Comparison of ENCODE assay signal across 2 cellular contexts in genomic region chr11:131687291-131688055, GRCh38.
TF ChIP-seq lines count a peak whose summit lies in the region.

No MANE protein-coding gene starts in this region.

TF ChIP-seq in IMR-90, 13 proteins besides CTCF, POLR2A, EP300 and RAD21:
- TF ChIP-seq MXI1 (IDR thresholded peaks at IDR 0.05; ENCODE audit: borderline replicate concordance, low read depth, low read length), result no peak
- TF ChIP-seq ELK1 (IDR thresholded peaks at IDR 0.05; ENCODE audit: borderline replicate concordance, low read depth, low read length), result no peak
- TF ChIP-seq USF2 (IDR thresholded peaks at IDR 0.05; ENCODE audit: low read depth, low read length), result no peak
- TF ChIP-seq SMC3 (IDR thresholded peaks at IDR 0.05; ENCODE audit: low read depth, low read length), result no peak
- no peak for TF ChIP-seq NFE2L2 (IDR thresholded peaks at IDR 0.05; ENCODE audit: low read depth, low read length)
- no peak for TF ChIP-seq RCOR1 (IDR thresholded peaks at IDR 0.05; ENCODE audit: insufficient replicate concordance, low read length)
- TF ChIP-seq BHLHE40 (IDR thresholded peaks at IDR 0.05; ENCODE audit: low read depth, low read length), result no peak
- no peak for TF ChIP-seq CEBPB (IDR thresholded peaks at IDR 0.05; ENCODE audit: low read depth, low read length)
- no peak for TF ChIP-seq FOS (IDR thresholded peaks at IDR 0.05; ENCODE audit: low read depth, low read length)
- TF ChIP-seq RFX5 (IDR thresholded peaks at IDR 0.05; ENCODE audit: low read depth, low read length), result no peak
- TF ChIP-seq MAFK (IDR thresholded peaks at IDR 0.05; ENCODE audit: low read depth, low read length), result no peak

TF ChIP-seq in endothelial cell of umbilical vein, 7 proteins besides CTCF, POLR2A, EP300 and RAD21:
- TF ChIP-seq GATA2 (IDR thresholded peaks at IDR 0.05; ENCODE audit: insufficient read depth, insufficient read length, low read depth, low read length) (no peak), JUN (IDR thresholded peaks at IDR 0.05; ENCODE audit: borderline replicate concordance, insufficient read depth, insufficient read length, low read depth) (no peak), POLR2AphosphoS5 (IDR thresholded peaks at IDR 0.05; ENCODE audit: insufficient read depth, low read depth, low read length) (no peak), MYC (IDR thresholded peaks at IDR 0.05; ENCODE audit: low read depth, low read length) (no peak), EZH2 (IDR thresholded peaks at IDR 0.05; ENCODE audit: borderline replicate concordance, low read depth, low read length, severe bottlenecking) (no peak), MAX (IDR thresholded peaks at IDR 0.05; ENCODE audit: insufficient read depth, insufficient read length) (no peak), FOS (IDR thresholded peaks at IDR 0.05; ENCODE audit: borderline replicate concordance, insufficient read depth, low read length) (no peak)
